16 cellular contexts compared by ENCODE assay signal in genomic region chr3:152321321-152321720, GRCh38. TPM values are rescaled to one million over a fixed set of nuclear protein-coding genes. Genes with fewer than 3 reads are reported as not detected.
A peak's percentile ranks its signal among the peaks of the same experiment; 100 is the strongest.
DNase-seq lines count a peak whose midpoint lies in the region; ATAC-seq and TF ChIP-seq lines count a peak whose summit lies in the region.
"Had no signal": no experiment of that assay in that cellular context is flagged by ENCODE, and none has a peak within 500 bp of the region (broad histone marks: within the 10 kb centered on the region; RNA-seq: fewer than 3 reads in every experiment).

No MANE protein-coding gene starts in this region.

- no peak for ATAC-seq in T-cell (replicated peaks in 1 of 4)
- ATAC-seq: HCT116, pancreas, SK-N-SH treated with all-trans-retinoic acid at 6 μM for 48 hours had no signal

- no peaks in the 10 kb centered on the region for H3K9me3 ChIP-seq in fibroblast of lung (ENCODE audit: control insufficient read depth, insufficient read depth, low read depth, low read length)
- no peaks in the 10 kb centered on the region for H3K9me3 ChIP-seq in stomach
- no peaks in the 10 kb centered on the region for H3K9me3 ChIP-seq in WERI-Rb-1 (ENCODE audit: severe bottlenecking)
- H3K9me3 ChIP-seq: pancreas had no signal

- no peak overlapping the region for H3K27ac ChIP-seq in fibroblast of lung (ENCODE audit: insufficient read depth, low read length)
- H3K27ac ChIP-seq in stomach = peak overlapping the region in 4 of 5 donors; percentile 31 to 65 (median 42)
- H3K27ac ChIP-seq in WERI-Rb-1 = no peak overlapping the region
- H3K27ac ChIP-seq: pancreas had no signal

- TF ChIP-seq CTCF in fibroblast of lung (conservative IDR thresholded peaks at IDR 0.05 in 1 of 2, IDR thresholded peaks at IDR 0.05 in 1 of 2; ENCODE audit: low read depth in 1 of 2, low read length in 2 of 2) (no peak), stomach (IDR thresholded peaks at IDR 0.05) (no peak), WERI-Rb-1 (IDR thresholded peaks at IDR 0.05; ENCODE audit: low read depth, low read length) (no peak)

- peak overlapping the region; percentile 11 for H3K4me3 Mint-ChIP-seq in T-helper 2 cell treated with Interferon-gamma antibody and Interleukin-4, amounts not matched to agents 5 μg/mL and 100 μg/mL, for 36 hours
- peak overlapping the region; percentile 35 to 62 (median 42) for H3K4me3 Mint-ChIP-seq in T-cell

- no peak for TF ChIP-seq POLR2A in stomach (IDR thresholded peaks at IDR 0.05)

- DNase-seq in T-helper 2 cell treated with Interferon-gamma antibody and Interleukin-4, amounts not matched to agents 5 μg/mL and 100 μg/mL, for 36 hours (ENCODE audit: low spot score) = no peak
- DNase-seq in T-helper 2 cell (no peak), T-cell (no peak), fibroblast of lung (ENCODE audit: low read depth in 2 of 2) (no peak), stomach (no peak), SW 1271 (lab: John Stamatoyannopoulos, UW) (no peak), WERI-Rb-1 (no peak), D341Med (ENCODE audit: low spot score) (no peak)
- DNase-seq: anterior cingulate cortex; DMS53; NCI-H1930; NCI-H82; pancreas; stimulated activated CD4-positive, alpha-beta T cell treated with anti-CD3 and anti-CD28 coated beads, Interleukin-4, amount 100 ng/mL, for 4 hours had no signal

- peaks cover 62% of the 10 kb centered on the region for H3K4me1 Mint-ChIP-seq in T-helper 2 cell treated with Interferon-gamma antibody and Interleukin-4, amounts not matched to agents 5 μg/mL and 100 μg/mL, for 36 hours (ENCODE audit: low read depth)
- peaks cover 79 to 95% (median 84%) of the 10 kb centered on the region in 3 donors for H3K4me1 Mint-ChIP-seq in T-cell

- POLR2A ChIA-PET in T-cell (lab: Charles Lee) = no interaction called here

- peaks cover 87% of the 10 kb centered on the region for H3K79me2 ChIP-seq in fibroblast of lung (ENCODE audit: control insufficient read depth, insufficient read depth, low read length)

- no peak overlapping the region for H3K9ac ChIP-seq in fibroblast of lung (ENCODE audit: insufficient read depth, low read length)

- no peak overlapping the region for H2AFZ ChIP-seq in fibroblast of lung (ENCODE audit: low read length)

- H3K27me3 Mint-ChIP-seq in T-helper 2 cell treated with Interferon-gamma antibody and Interleukin-4, amounts not matched to agents 5 μg/mL and 100 μg/mL, for 36 hours (ENCODE audit: low read depth) = no peaks in the 10 kb centered on the region
- H3K27me3 Mint-ChIP-seq in T-cell = no peaks in the 10 kb centered on the region

- H3K4me1 ChIP-seq in fibroblast of lung (ENCODE audit: control insufficient read depth, extremely low read depth, insufficient read depth, low read length) (peaks cover 8% of the 10 kb centered on the region), stomach (peaks cover 28 to 90% (median 65%) of the 10 kb centered on the region in 4 donors)

- no peaks in the 10 kb centered on the region for H3K9me3 Mint-ChIP-seq in T-helper 2 cell treated with Interferon-gamma antibody and Interleukin-4, amounts not matched to agents 5 μg/mL and 100 μg/mL, for 36 hours
- H3K9me3 Mint-ChIP-seq in T-cell = no peaks in the 10 kb centered on the region

- peaks cover 47% of the 10 kb centered on the region for H3K36me3 Mint-ChIP-seq in T-helper 2 cell treated with Interferon-gamma antibody and Interleukin-4, amounts not matched to agents 5 μg/mL and 100 μg/mL, for 36 hours (ENCODE audit: low read depth)
- peaks cover 28% of the 10 kb centered on the region for H3K36me3 Mint-ChIP-seq in T-cell

- H3K27me3 ChIP-seq in fibroblast of lung (ENCODE audit: control insufficient read depth, insufficient read depth, low read length) = no peaks in the 10 kb centered on the region
- no peaks in the 10 kb centered on the region for H3K27me3 ChIP-seq in stomach
- no peaks in the 10 kb centered on the region for H3K27me3 ChIP-seq in WERI-Rb-1 (ENCODE audit: insufficient read depth, low read depth, severe bottlenecking)
- H3K27me3 ChIP-seq: pancreas had no signal

- CTCF ChIA-PET in T-cell (lab: Charles Lee) = no interaction called here

- H3K4me2 ChIP-seq in fibroblast of lung (ENCODE audit: extremely low read depth, insufficient read depth, low read length) = peak overlapping the region; percentile 26

- WGBS in stomach, 5 donors = 48 to 69% (median 56%) methylated on average over 2 of the region's 2 CpGs

- H3K4me3 ChIP-seq in fibroblast of lung (replicated peaks in 1 of 4; ENCODE audit: control extremely low read depth in 1 of 4, insufficient read depth in 1 of 4, low read depth in 3 of 4, low read length in 4 of 4) (no peak overlapping the region), stomach (no peak overlapping the region), WERI-Rb-1 (ENCODE audit: low read depth, low read length) (no peak overlapping the region)
- H3K4me3 ChIP-seq: pancreas had no signal

- H3K36me3 ChIP-seq in fibroblast of lung (ENCODE audit: control insufficient read depth, insufficient read depth, low read length) (peaks cover under 1% of the 10 kb centered on the region), stomach (peaks cover 0 to 7% (median 0%) of the 10 kb centered on the region in 4 donors), WERI-Rb-1 (no peaks in the 10 kb centered on the region)
- H3K36me3 ChIP-seq: pancreas had no signal

- TF ChIP-seq EP300 in stomach (IDR thresholded peaks at IDR 0.05) = no peak

- intact Hi-C loops in stomach (cut with DNase I; ENCODE audit: low total_unique reads) = no loop called here

- H3K27ac Mint-ChIP-seq in T-helper 2 cell treated with Interferon-gamma antibody and Interleukin-4, amounts not matched to agents 5 μg/mL and 100 μg/mL, for 36 hours = peak overlapping the region; percentile 16
- peak overlapping the region; percentile 38 to 79 for H3K27ac Mint-ChIP-seq in T-cell

- H4K20me1 ChIP-seq in fibroblast of lung (ENCODE audit: control insufficient read depth, extremely low read depth, insufficient read depth, low read length) = no peaks in the 10 kb centered on the region

RNA-seq across cellular contexts. Expression of gene MBNL1, which starts 52.6 kb away (rescaled TPM):
- total RNA-seq in T-cell (100 to 1,000 TPM; 408 to 705 (median 423) TPM), fibroblast of lung (196 and 213 TPM in 2 replicates), stomach (100 to 1,000 TPM in 4 of 5 donors, 10 to 100 TPM in 1; 95.0 to 379 (median 325) TPM)
- polyA plus RNA-seq in fibroblast of lung (145 and 150 TPM in 2 replicates), stomach (10 to 100 TPM; 25.7 to 39.3 (median 29.2) TPM)
- polyA plus RNA-seq in fibroblast of lung (2012) = 83.0 and 112 TPM in 2 replicates
- 204 and 278 TPM in 2 replicates for polyA minus RNA-seq in fibroblast of lung (ENCODE audit: low replicate concordance)

Comparison
In these comparisons a context has a peak if more than half of its experiments do, and no peak if none do; other contexts are left out.
1. H3K27ac ChIP-seq: peak in stomach (4 of 5); none in fibroblast of lung (single experiment) and WERI-Rb-1 (single experiment).